ENCODE assay signal across 14 cellular contexts in genomic region chr14:105484997-105485393, GRCh38. TPM values are rescaled to one million over a fixed set of nuclear protein-coding genes. Genes with fewer than 3 reads are reported as not detected.
DNase-seq lines count a peak whose midpoint lies in the region; ATAC-seq and TF ChIP-seq lines count a peak whose summit lies in the region.
"Had no signal": no experiment of that assay in that cellular context is flagged by ENCODE, and none has a peak within 500 bp of the region (broad histone marks: within the 10 kb centered on the region; RNA-seq: fewer than 3 reads in every experiment).

No MANE protein-coding gene starts in this region.

- H3K4me3 ChIP-seq in left ventricle myocardium inferior: no peak overlapping the region
- H3K4me3 ChIP-seq in naive thymus-derived CD4-positive, alpha-beta T cell (ENCODE audit: low read length): no peak overlapping the region
- H3K4me3 ChIP-seq: SJCRH30 had no signal

- H3K4me1 Mint-ChIP-seq in chondrocyte (ENCODE audit: low read depth): peaks cover 63% of the 10 kb centered on the region
- H3K4me1 Mint-ChIP-seq in naive thymus-derived CD4-positive, alpha-beta T cell: peaks cover 25 to 59% (median 50%) of the 10 kb centered on the region in 7 donors

- DNase-seq in left ventricle myocardium inferior (no peak), Right ventricle myocardium inferior (ENCODE audit: missing footprints) (no peak), chondrocyte (ENCODE audit: low spot score) (no peak), GM10248 (ENCODE audit: extremely low spot score) (no peak), GOT3 (lab: John Stamatoyannopoulos, UW) (no peak), UCSD-AML1 (lab: John Stamatoyannopoulos, UW; ENCODE audit: unreplicated experiment) (no peak)
- DNase-seq in naive thymus-derived CD4-positive, alpha-beta T cell: peak in 2 of 9 donors; percentile 25 to 30
- DNase-seq: hippocampal formation; IMR-90; NCI-H1092 treated with DMSO at 0.1 percent for 48 hours; NK-92 treated with Interleukin-12 subunit alpha and Interleukin-12 subunit beta, amount 100 ng/mL, for 24 hours had no signal

- H3K27ac ChIP-seq in left ventricle myocardium inferior (replicated peaks): peak overlapping the region; percentile 100
- peak overlapping the region; percentile 100 for H3K27ac ChIP-seq in naive thymus-derived CD4-positive, alpha-beta T cell (ENCODE audit: low read depth, low read length)
- H3K27ac ChIP-seq: SJCRH30 had no signal

- H3K9me3 Mint-ChIP-seq in chondrocyte (ENCODE audit: low read depth): no peaks in the 10 kb centered on the region
- H3K9me3 Mint-ChIP-seq in naive thymus-derived CD4-positive, alpha-beta T cell: peaks cover 0 to 6% (median 0%) of the 10 kb centered on the region in 11 donors
- H3K9me3 Mint-ChIP-seq: activated naive CD4-positive, alpha-beta T cell treated with anti-CD3 and anti-CD28 coated beads, Interleukin-2, amount 50 U/mL, for 72 hours had no signal

- no peaks in the 10 kb centered on the region for H3K27me3 Mint-ChIP-seq in chondrocyte (ENCODE audit: low read depth)
- H3K27me3 Mint-ChIP-seq in naive thymus-derived CD4-positive, alpha-beta T cell: peaks cover 0 to 11% (median 0%) of the 10 kb centered on the region in 5 donors

- H3K27ac Mint-ChIP-seq in chondrocyte (ENCODE audit: unreplicated experiment): peak overlapping the region; percentile 27
- H3K27ac Mint-ChIP-seq in naive thymus-derived CD4-positive, alpha-beta T cell: peak overlapping the region; percentile 91 to 100 (median 98)

- no peaks in the 10 kb centered on the region for H3K27me3 ChIP-seq in left ventricle myocardium inferior (ENCODE audit: low read depth)
- H3K27me3 ChIP-seq in naive thymus-derived CD4-positive, alpha-beta T cell (ENCODE audit: control insufficient read depth in 2 of 2, insufficient read depth in 2 of 2, low read length in 2 of 2): no peaks in the 10 kb centered on the region
- H3K27me3 ChIP-seq: SJCRH30 had no signal

- intact Hi-C loops in left ventricle myocardium inferior (cut with micrococcal nuclease) (no loop called here), Right ventricle myocardium inferior (cut with DNase I) (no loop called here)
- intact Hi-C loops in naive thymus-derived CD4-positive, alpha-beta T cell (cut with micrococcal nuclease): no loop called here

- POLR2A ChIA-PET in naive thymus-derived CD4-positive, alpha-beta T cell (lab: Charles Lee): no interaction called here
- POLR2A ChIA-PET in GM10248 (lab: Yijun Ruan, JAX): interaction anchor here (0.6 kb wide), 1 partner anchor 55 kb away, joined by 3 read pairs; no protein-coding TSS in a partner anchor

- H3K36me3 ChIP-seq in left ventricle myocardium inferior: no peaks in the 10 kb centered on the region
- H3K36me3 ChIP-seq in naive thymus-derived CD4-positive, alpha-beta T cell (ENCODE audit: control insufficient read depth in 2 of 3, insufficient read depth in 3 of 3, low read length in 3 of 3): no peaks in the 10 kb centered on the region
- H3K36me3 ChIP-seq: SJCRH30 had no signal

- no peaks in the 10 kb centered on the region for H3K9me3 ChIP-seq in left ventricle myocardium inferior (replicated peaks)
- no peaks in the 10 kb centered on the region for H3K9me3 ChIP-seq in naive thymus-derived CD4-positive, alpha-beta T cell (ENCODE audit: control insufficient read depth in 2 of 3, low read length in 3 of 3)
- H3K9me3 ChIP-seq: SJCRH30 had no signal

- no peaks in the 10 kb centered on the region for H3K36me3 Mint-ChIP-seq in chondrocyte (ENCODE audit: low read depth)
- H3K36me3 Mint-ChIP-seq in naive thymus-derived CD4-positive, alpha-beta T cell: peaks cover 0 to 2% (median 0%) of the 10 kb centered on the region in 5 donors
- H3K36me3 Mint-ChIP-seq: activated naive CD4-positive, alpha-beta T cell treated with anti-CD3 and anti-CD28 coated beads, Interleukin-2, amount 50 U/mL, for 72 hours had no signal

- peaks cover 100% of the 10 kb centered on the region for H3K4me1 ChIP-seq in left ventricle myocardium inferior
- peaks cover 61 to 76% of the 10 kb centered on the region in 2 donors for H3K4me1 ChIP-seq in naive thymus-derived CD4-positive, alpha-beta T cell (ENCODE audit: control insufficient read depth in 2 of 2, insufficient read depth in 2 of 2, low read length in 2 of 2)

- no peak for ATAC-seq in Right ventricle myocardium inferior
- ATAC-seq in naive thymus-derived CD4-positive, alpha-beta T cell: no peak
- ATAC-seq in activated CD4-positive, CD25-positive, alpha-beta regulatory T cell treated with anti-CD3 and anti-CD28 coated beads, Interleukin-2, amount 50 U/mL, for 24 hours: no peak
- ATAC-seq: activated naive CD4-positive, alpha-beta T cell treated with anti-CD3 and anti-CD28 coated beads, Interleukin-2, amount 50 U/mL, for 72 hours had no signal

- no peak overlapping the region for H3K4me3 Mint-ChIP-seq in chondrocyte (ENCODE audit: unreplicated experiment)
- peak overlapping the region in 6 of 10 donors; percentile 25 to 89 (median 60) for H3K4me3 Mint-ChIP-seq in naive thymus-derived CD4-positive, alpha-beta T cell

- CTCF ChIA-PET in naive thymus-derived CD4-positive, alpha-beta T cell (lab: Charles Lee): no interaction called here
- CTCF ChIA-PET in GM10248 (lab: Yijun Ruan, JAX): no interaction called here

- no peak for TF ChIP-seq CTCF in left ventricle myocardium inferior (IDR thresholded peaks at IDR 0.05; ENCODE audit: borderline replicate concordance)
- no peak for TF ChIP-seq CTCF in chondrocyte (IDR thresholded peaks at IDR 0.05)
- TF ChIP-seq CTCF in GM10248 (IDR thresholded peaks at IDR 0.05; ENCODE audit: control extremely low read depth, extremely low read depth, low read depth, missing control alignments): no peak

RNA-seq across cellular contexts. Expression of gene CRIP1, which starts 1.7 kb away (rescaled TPM):
- total RNA-seq in left ventricle myocardium inferior: 65.9 TPM
- total RNA-seq in Right ventricle myocardium inferior: 82.0 TPM
- 38.7 to 181 TPM (median 174 TPM) in 3 replicates for total RNA-seq in chondrocyte
- 100 to 1,000 TPM in 4 of 5 experiments, 10 to 100 TPM in 1; 94.4 to 517 (median 192) TPM for total RNA-seq in naive thymus-derived CD4-positive, alpha-beta T cell
- polyA plus RNA-seq in naive thymus-derived CD4-positive, alpha-beta T cell: 100 to 1,000 TPM; 463 to 787 TPM
- total RNA-seq: IMR-90 had no signal

RNA-seq across cellular contexts. Expression of gene TEDC1, which starts 6.1 kb away (rescaled TPM):
- total RNA-seq in left ventricle myocardium inferior (4.0 TPM), Right ventricle myocardium inferior (6.4 TPM), chondrocyte (12.9 to 15.5 TPM (median 14.3 TPM) in 3 replicates)
- total RNA-seq in naive thymus-derived CD4-positive, alpha-beta T cell: 100 to 1,000 TPM in 1 of 5 experiments, 10 to 100 TPM in 4; 19.7 to 294 (median 31.3) TPM
- 10 to 100 TPM; 10.4 to 14.9 TPM for polyA plus RNA-seq in naive thymus-derived CD4-positive, alpha-beta T cell

RNA-seq across cellular contexts. Expression of gene CRIP2, which starts 10.4 kb away (rescaled TPM):
- total RNA-seq in left ventricle myocardium inferior (1,068 TPM), Right ventricle myocardium inferior (1,081 TPM), chondrocyte (166 to 264 TPM (median 247 TPM) in 3 replicates)
- 10 to 100 TPM in 2 of 5 experiments, 1 to 10 TPM in 2, under 1 TPM in 1; 0.65 to 55.4 (median 6.6) TPM for total RNA-seq in naive thymus-derived CD4-positive, alpha-beta T cell
- 100 to 1,000 TPM in 1 of 2 donors, 10 to 100 TPM in 1; 69.1 to 180 TPM for polyA plus RNA-seq in naive thymus-derived CD4-positive, alpha-beta T cell

RNA-seq across cellular contexts. Expression of gene TMEM121, which starts 41.4 kb away (rescaled TPM):
- 2.1 TPM for total RNA-seq in left ventricle myocardium inferior
- 3.4 TPM for total RNA-seq in Right ventricle myocardium inferior
- 4.4 to 8.9 TPM (median 6.0 TPM) in 3 replicates for total RNA-seq in chondrocyte
- total RNA-seq in naive thymus-derived CD4-positive, alpha-beta T cell: 1 to 10 TPM in 4 of 5 experiments, under 1 TPM in 1; 0.83 to 5.7 (median 3.7) TPM
- 1 to 10 TPM; 2.5 to 4.0 TPM for polyA plus RNA-seq in naive thymus-derived CD4-positive, alpha-beta T cell
